In the genomic region with DNA sequence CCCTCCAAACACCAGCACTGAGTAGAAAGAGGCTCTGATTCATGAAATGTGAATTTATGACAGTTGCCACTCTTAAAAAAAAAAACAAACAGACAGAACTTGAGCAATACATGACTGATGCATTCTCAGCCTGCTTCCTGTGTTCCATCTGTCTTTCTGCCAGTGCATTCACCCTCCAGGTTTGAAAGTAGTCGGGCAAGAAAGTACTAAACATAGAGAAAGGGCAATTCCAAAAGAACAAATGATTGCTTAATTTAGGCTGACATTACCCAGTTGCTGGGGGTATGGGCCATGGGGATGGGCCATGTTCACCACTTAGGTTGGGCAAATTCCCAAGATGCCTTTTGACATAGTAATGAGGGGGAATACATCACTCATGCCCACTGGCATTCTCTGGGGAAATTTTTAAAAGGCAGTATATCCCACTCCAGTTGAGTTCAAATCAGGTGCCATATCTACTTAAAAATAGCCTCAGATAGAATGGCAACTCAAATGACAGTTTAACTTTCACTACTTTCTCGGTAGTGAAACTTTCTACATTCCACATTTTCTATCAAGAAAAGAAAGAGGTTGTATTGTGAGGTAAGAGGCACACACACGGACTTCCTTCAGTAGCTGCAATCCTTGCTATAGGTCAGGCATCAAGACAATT, we compare ENCODE assay signal across 10 cellular contexts. TPM values are rescaled to one million over a fixed set of nuclear protein-coding genes. Genes with fewer than 3 reads are reported as not detected.
DNase-seq lines count a peak whose midpoint lies in the region; ATAC-seq, FAIRE-seq and TF ChIP-seq lines count a peak whose summit lies in the region.
"Had no signal": no experiment of that assay in that cellular context is flagged by ENCODE, and none has a peak within 500 bp of the region (broad histone marks: within the 10 kb centered on the region; RNA-seq: fewer than 3 reads in every experiment).

No MANE protein-coding gene starts in this region.

- intact Hi-C loops in psoas muscle (cut with DNase I) = loop anchor here in 1 of 2 donors (10.0 kb wide), 1 partner anchor 155 kb away; no protein-coding TSS in a partner anchor

- H3K4me1 ChIP-seq in SJSA1 (replicated peaks) = peaks cover 66% of the 10 kb centered on the region
- H3K4me1 ChIP-seq in psoas muscle = peaks cover 62% of the 10 kb centered on the region
- H3K4me1 ChIP-seq in HAP-1 = 0 out of 2 replicates have a peak, but pooled peaks cover 3% of the 10 kb centered on the region

- no peak overlapping the region for H3K4me3 Mint-ChIP-seq in natural killer cell treated with Interleukin-12 subunit alpha and Interleukin-12 subunit beta and Interleukin-15 and Interleukin-18, amount 100 ng/mL, for 72 hours

- H3K27me3 ChIP-seq in SJSA1 (replicated peaks) (no peaks in the 10 kb centered on the region), psoas muscle (ENCODE audit: insufficient read depth in 3 of 3, low read length in 2 of 3) (no peaks in the 10 kb centered on the region), HAP-1 (ENCODE audit: low read depth) (no peaks in the 10 kb centered on the region)
- H3K27me3 ChIP-seq: SJCRH30 had no signal

- H3K36me3 ChIP-seq in SJSA1 = peaks cover 50% of the 10 kb centered on the region
- no peaks in the 10 kb centered on the region for H3K36me3 ChIP-seq in psoas muscle (ENCODE audit: insufficient read depth in 1 of 2, low read depth in 1 of 2)
- H3K36me3 ChIP-seq in HAP-1 (replicated peaks) = no peaks in the 10 kb centered on the region

- H3K27ac Mint-ChIP-seq in natural killer cell treated with Interleukin-12 subunit alpha and Interleukin-12 subunit beta and Interleukin-15 and Interleukin-18, amount 100 ng/mL, for 72 hours = no peak overlapping the region

- no peaks in the 10 kb centered on the region for H3K9me3 Mint-ChIP-seq in natural killer cell treated with Interleukin-12 subunit alpha and Interleukin-12 subunit beta and Interleukin-15 and Interleukin-18, amount 100 ng/mL, for 72 hours

- WGBS in psoas muscle, 3 donors = 31 to 45% (median 37%) methylated on average over 3 of the region's 3 CpGs

- peaks cover 9 to 29% of the 10 kb centered on the region in 2 donors for H3K27me3 Mint-ChIP-seq in natural killer cell treated with Interleukin-12 subunit alpha and Interleukin-12 subunit beta and Interleukin-15 and Interleukin-18, amount 100 ng/mL, for 72 hours

- H3K4me3 ChIP-seq in SJSA1 (no peak overlapping the region), psoas muscle (peak overlapping the region; percentile 20), HAP-1 (no peak overlapping the region)
- H3K4me3 ChIP-seq: SJCRH30 had no signal

- in situ Hi-C loops in HAP-1 (cut with MboI; ENCODE audit: low sequenced_read_pairs) = no loop called here

- peak; percentile 88 to 94 (median 90) for ATAC-seq in psoas muscle
- ATAC-seq in natural killer cell treated with Interleukin-12 subunit alpha and Interleukin-12 subunit beta and Interleukin-15 and Interleukin-18, amount 100 ng/mL, for 72 hours = no peak
- no peak for ATAC-seq in HG02623 (IDR thresholded peaks at IDR 0.05; ENCODE audit: unreplicated experiment)

- TF ChIP-seq CTCF in psoas muscle (IDR thresholded peaks at IDR 0.05) = no peak

- no peak for FAIRE-seq in GM12892 (lab: Jason Lieb, UNC)

- H3K9me3 ChIP-seq in SJSA1 (replicated peaks) = no peaks in the 10 kb centered on the region
- H3K9me3 ChIP-seq in psoas muscle = no peaks in the 10 kb centered on the region
- no peaks in the 10 kb centered on the region for H3K9me3 ChIP-seq in HAP-1
- H3K9me3 ChIP-seq: SJCRH30 had no signal

- no peak for TF ChIP-seq POLR2A in GM12892 (IDR thresholded peaks at IDR 0.05; ENCODE audit: low read depth, low read length)

- DNase-seq in ELF-1 (ENCODE audit: low read depth, low spot score) = peak; percentile 6
- peak; percentile 80 to 93 for DNase-seq in SJSA1 (ENCODE audit: low read depth in 1 of 2, low spot score in 2 of 2)
- peak; percentile 82 for DNase-seq in fibroblast of peridontal ligament (ENCODE audit: extremely low read depth)
- DNase-seq in psoas muscle = no peak
- DNase-seq in HAP-1 (ENCODE audit: low spot score in 2 of 2) = no peak
- no peak for DNase-seq in natural killer cell treated with Interleukin-12 subunit alpha and Interleukin-12 subunit beta and Interleukin-15 and Interleukin-18, amount 100 ng/mL, for 72 hours (ENCODE audit: low spot score)
- DNase-seq in GM12892 (ENCODE audit: insufficient read length) = no peak
- DNase-seq: activated T-cell treated with anti-CD3 and anti-CD28 coated beads, Interleukin-2, amount 50 U/mL, for 48 hours had no signal

- peaks cover under 1% of the 10 kb centered on the region in 2 donors for H3K4me1 Mint-ChIP-seq in natural killer cell treated with Interleukin-12 subunit alpha and Interleukin-12 subunit beta and Interleukin-15 and Interleukin-18, amount 100 ng/mL, for 72 hours (ENCODE audit: low read depth in 2 of 2)

- H3K27ac ChIP-seq in SJSA1 = peak overlapping the region; percentile 96
- peak overlapping the region; percentile 80 for H3K27ac ChIP-seq in psoas muscle
- H3K27ac ChIP-seq: SJCRH30 had no signal

- H3K36me3 Mint-ChIP-seq in natural killer cell treated with Interleukin-12 subunit alpha and Interleukin-12 subunit beta and Interleukin-15 and Interleukin-18, amount 100 ng/mL, for 72 hours = no peaks in the 10 kb centered on the region

RNA-seq across cellular contexts. Expression of a gene that starts 5.5 kb away (rescaled TPM):
- 4.9 and 7.8 TPM in 2 replicates for total RNA-seq in SJSA1 (2014; rRNA removed; shearing (Covaris generic))
- total RNA-seq in psoas muscle = 1 to 10 TPM; 5.2 to 9.2 (median 7.1) TPM
- 1 to 10 TPM; 2.3 to 6.3 (median 2.6) TPM for polyA plus RNA-seq in psoas muscle
- total RNA-seq in natural killer cell treated with Interleukin-12 subunit alpha and Interleukin-12 subunit beta and Interleukin-15 and Interleukin-18, amount 100 ng/mL, for 72 hours = under 1 TPM in 1 of 2 donors, not detected in 1; 0.50 TPM
- polyA plus RNA-seq in GM12892 (2012; ENCODE audit: missing spikeins) = 3.4 TPM

Comparison
In these comparisons a context has a peak if more than half of its experiments do, and no peak if none do; other contexts are left out.
1. DNase-seq: peak in ELF-1 (single experiment), SJSA1 (2 of 2) and fibroblast of peridontal ligament (single experiment); none in psoas muscle (0 of 2), HAP-1 (0 of 2), natural killer cell treated with Interleukin-12 subunit alpha and Interleukin-12 subunit beta and Interleukin-15 and Interleukin-18, amount 100 ng/mL, for 72 hours (single experiment) and GM12892 (single experiment).
2. ATAC-seq: peak in psoas muscle (4 of 4); none in natural killer cell treated with Interleukin-12 subunit alpha and Interleukin-12 subunit beta and Interleukin-15 and Interleukin-18, amount 100 ng/mL, for 72 hours (0 of 2) and HG02623 (single experiment).